Comparison of ENCODE assay signal across 14 cellular contexts in genomic region chr7:140390034-140390433, GRCh38. TPM values are rescaled to one million over a fixed set of nuclear protein-coding genes. Genes with fewer than 3 reads are reported as not detected.
A peak's percentile ranks its signal among the peaks of the same experiment; 100 is the strongest.
DNase-seq lines count a peak whose midpoint lies in the region; ATAC-seq, FAIRE-seq and TF ChIP-seq lines count a peak whose summit lies in the region.
"Had no signal": no experiment of that assay in that cellular context is flagged by ENCODE, and none has a peak within 500 bp of the region (broad histone marks: within the 10 kb centered on the region; RNA-seq: fewer than 3 reads in every experiment).

No MANE protein-coding gene starts in this region.

- peak overlapping the region; percentile 80 for H3K27ac Mint-ChIP-seq in nephron progenitor cell

- TF ChIP-seq POLR2A in GM12892 (IDR thresholded peaks at IDR 0.05; ENCODE audit: low read depth, low read length): no peak

- ATAC-seq in GM21390 (IDR thresholded peaks at IDR 0.05; ENCODE audit: unreplicated experiment): peak; percentile 16
- ATAC-seq in HG03342 (IDR thresholded peaks at IDR 0.05; ENCODE audit: unreplicated experiment): peak; percentile 8

- no peaks in the 10 kb centered on the region for H3K4me1 Mint-ChIP-seq in nephron progenitor cell

- FAIRE-seq in GM12892 (lab: Jason Lieb, UNC): peak; percentile 71
- FAIRE-seq: colon had no signal

- no peak overlapping the region for H3K4me3 Mint-ChIP-seq in nephron progenitor cell

- no peaks in the 10 kb centered on the region for H3K9me3 Mint-ChIP-seq in nephron progenitor cell

- no peaks in the 10 kb centered on the region for H3K36me3 Mint-ChIP-seq in nephron progenitor cell (ENCODE audit: low read depth)

- TF ChIP-seq CTCF in nephron progenitor cell (IDR thresholded peaks at IDR 0.05): no peak

- H3K27me3 Mint-ChIP-seq in nephron progenitor cell (ENCODE audit: low read depth, poor library complexity): no peaks in the 10 kb centered on the region

- DNase-seq in GM12892 (ENCODE audit: insufficient read length) (no peak), nephron progenitor cell (no peak), UCSD-AML1 (lab: John Stamatoyannopoulos, UW; ENCODE audit: unreplicated experiment) (no peak), NK-92 (lab: John Stamatoyannopoulos, UW; ENCODE audit: unreplicated experiment) (no peak)
- no peak for DNase-seq in stimulated activated CD4-positive, alpha-beta T cell treated with anti-CD3 and anti-CD28 coated beads, Interleukin-2, amount 100 ng/mL, for 48 hours
- no peak for DNase-seq in stimulated activated CD4-positive, alpha-beta T cell treated with anti-CD3 and anti-CD28 coated beads, Interleukin-1b, Interleukin-23, amount 100 ng/mL, for 48 hours
- DNase-seq: DMS53, erythroblast, heart right ventricle, NCI-H1436, NCI-H510A treated with DMSO at 0.1 percent for 48 hours had no signal

RNA-seq across cellular contexts. Expression of gene SLC37A3, which starts 8.3 kb away (rescaled TPM):
- 7.5 TPM for polyA plus RNA-seq in GM12892 (2012; ENCODE audit: missing spikeins)

RNA-seq across cellular contexts. Expression of gene RAB19, which starts 13.8 kb away (rescaled TPM):
- polyA plus RNA-seq in GM12892 (2012; ENCODE audit: missing spikeins): not detected
- polyA plus RNA-seq: heart right ventricle had no signal
